1 cellular context compared by ENCODE assay signal in the genomic region with DNA sequence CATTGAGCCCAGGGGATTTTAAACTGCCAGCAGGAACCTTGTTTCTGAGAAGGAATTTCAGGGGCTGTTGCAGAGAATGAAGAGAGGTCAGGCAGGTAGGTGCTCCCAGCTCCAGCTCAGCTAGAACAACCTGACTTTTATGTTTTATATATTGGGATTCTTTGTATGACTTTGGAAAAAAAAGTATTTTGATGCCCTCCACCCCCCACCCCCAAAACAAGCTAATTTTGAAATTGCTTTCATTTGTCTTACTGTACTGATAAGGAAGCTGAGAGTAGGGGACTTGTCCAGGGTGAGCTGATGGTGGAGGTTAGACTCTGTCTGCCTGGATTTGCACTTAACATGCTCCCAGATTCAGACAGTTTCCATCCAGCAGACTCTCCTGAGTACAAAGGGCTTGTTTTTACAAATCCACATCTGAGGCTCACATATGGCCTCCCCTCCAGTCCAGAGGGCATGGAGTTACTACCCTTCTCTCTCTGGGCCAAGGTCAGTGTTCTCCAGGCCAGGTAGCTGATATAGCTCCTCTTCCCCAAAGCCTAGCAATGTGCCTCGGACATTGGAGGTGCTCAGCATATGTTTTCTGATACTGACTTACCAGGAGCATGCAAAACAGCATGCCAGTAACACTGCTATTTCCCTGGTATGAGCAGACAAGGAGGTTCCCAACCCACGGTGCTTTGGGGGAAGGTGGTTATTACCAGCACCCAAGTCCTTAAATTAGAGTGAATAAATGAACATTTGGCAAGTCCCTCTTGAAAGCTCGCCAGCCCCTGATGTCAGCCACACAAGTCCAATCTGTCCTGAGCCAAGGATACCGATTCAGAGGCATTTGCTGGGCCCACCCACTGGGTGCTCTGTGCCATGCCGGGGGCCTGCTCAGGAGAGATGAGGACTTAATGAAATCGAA.
TF ChIP-seq lines count a peak whose summit lies in the region.

No MANE protein-coding gene starts in this region.

TF ChIP-seq in HCT116, 20 proteins besides CTCF, POLR2A, EP300 and RAD21:
- TF ChIP-seq CEBPB (IDR thresholded peaks at IDR 0.05; ENCODE audit: low read depth) (no peak), EGR1 (IDR thresholded peaks at IDR 0.05; ENCODE audit: low read depth) (no peak), ELF1 (IDR thresholded peaks at IDR 0.05; ENCODE audit: borderline replicate concordance, low read depth) (no peak), EZH2 (IDR thresholded peaks at IDR 0.05) (no peak), POLR2AphosphoS5 (IDR thresholded peaks at IDR 0.05; ENCODE audit: low read depth, low read length) (no peak), SRF (IDR thresholded peaks at IDR 0.05; ENCODE audit: low read depth) (no peak), FOSL1 (IDR thresholded peaks at IDR 0.05; ENCODE audit: low read depth) (no peak), SP1 (IDR thresholded peaks at IDR 0.05; ENCODE audit: low read depth) (no peak)
- TF ChIP-seq, protein P1, sequence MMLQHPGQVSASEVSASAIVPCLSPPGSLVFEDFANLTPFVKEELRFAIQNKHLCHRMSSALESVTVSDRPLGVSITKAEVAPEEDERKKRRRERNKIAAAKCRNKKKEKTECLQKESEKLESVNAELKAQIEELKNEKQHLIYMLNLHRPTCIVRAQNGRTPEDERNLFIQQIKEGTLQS (IDR thresholded peaks at IDR 0.05), result no peak
- TF ChIP-seq, protein P2, sequence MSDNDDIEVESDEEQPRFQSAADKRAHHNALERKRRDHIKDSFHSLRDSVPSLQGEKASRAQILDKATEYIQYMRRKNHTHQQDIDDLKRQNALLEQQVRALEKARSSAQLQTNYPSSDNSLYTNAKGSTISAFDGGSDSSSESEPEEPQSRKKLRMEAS (IDR thresholded peaks at IDR 0.05), result no peak
TF ChIP-seq in HCT116: peak in this region for 0.
